22 cellular contexts compared by ENCODE assay signal in genomic region chr13:46602531-46602930, GRCh38. TPM values are rescaled to one million over a fixed set of nuclear protein-coding genes. Genes with fewer than 3 reads are reported as not detected.
DNase-seq lines count a peak whose midpoint lies in the region; ATAC-seq, FAIRE-seq and TF ChIP-seq lines count a peak whose summit lies in the region.
"Had no signal": no experiment of that assay in that cellular context is flagged by ENCODE, and none has a peak within 500 bp of the region (broad histone marks: within the 10 kb centered on the region; RNA-seq: fewer than 3 reads in every experiment).

No MANE protein-coding gene starts in this region.

- H3K79me2 ChIP-seq in HepG2 (ENCODE audit: insufficient read depth, low read length) (peaks cover 43% of the 10 kb centered on the region), HCT116 (ENCODE audit: insufficient read depth, low read length) (peaks cover 64% of the 10 kb centered on the region)

- no peak for DNase-seq in HepG2 (ENCODE audit: low spot score)
- DNase-seq in HCT116 (ENCODE audit: low read depth, low spot score), result no peak
- no peak for DNase-seq in right lobe of liver
- DNase-seq in HuH-7 (ENCODE audit: low spot score), result no peak
- no peak for DNase-seq in colonic mucosa
- no peak for DNase-seq in activated naive CD8-positive, alpha-beta T cell treated with anti-CD3 and anti-CD28 coated beads, Interleukin-2, amount 50 U/mL, for 24 hours
- DNase-seq: CD4-positive, alpha-beta memory T cell; DMS153; MM.1S; NCI-H1048; NCI-H1417 treated with DMSO at 0.1 percent for 48 hours; NCI-H187; NCI-H2107; NCI-H446 treated with DMSO at 0.1 percent for 48 hours; NCI-H526 treated with DMSO at 0.1 percent for 48 hours; Right ventricle myocardium superior had no signal

- in situ Hi-C loops in HepG2 (cut with HindIII; ENCODE audit: extremely low pct_ligation_motif_present, low pct_unique_long_range_greater_than_20kb), result no loop called here

- peaks cover 10 to 59% (median 34%) of the 10 kb centered on the region in 4 donors for H3K4me1 ChIP-seq in liver (ENCODE audit: control insufficient read depth in 4 of 4, insufficient read depth in 4 of 4, low read length in 3 of 4)
- H3K4me1 ChIP-seq in HepG2 (ENCODE audit: insufficient read depth, low read length), result peaks cover 77% of the 10 kb centered on the region
- peaks cover 62 to 77% of the 10 kb centered on the region in 2 experiments for H3K4me1 ChIP-seq in HCT116 (ENCODE audit: control insufficient read depth in 1 of 2, insufficient read depth in 2 of 2, low read length in 2 of 2)
- peaks cover 0 to 74% (median 17%) of the 10 kb centered on the region in 4 donors for H3K4me1 ChIP-seq in right lobe of liver
- H3K4me1 ChIP-seq in colonic mucosa, result peaks cover 13% of the 10 kb centered on the region

- H3K4me1 Mint-ChIP-seq in activated naive CD8-positive, alpha-beta T cell treated with anti-CD3 and anti-CD28 coated beads, Interleukin-2, amount 50 U/mL, for 24 hours, result peaks cover 85% of the 10 kb centered on the region

- H3K9me2 ChIP-seq in HCT116 (ENCODE audit: insufficient read depth), result no peaks in the 10 kb centered on the region

- no peak for ATAC-seq in HepG2
- no peak for ATAC-seq in HCT116
- ATAC-seq in right lobe of liver, result peak in 3 of 4 donors; percentile 7 to 46 (median 30)
- ATAC-seq in activated naive CD8-positive, alpha-beta T cell treated with anti-CD3 and anti-CD28 coated beads, Interleukin-2, amount 50 U/mL, for 24 hours, result no peak
- ATAC-seq: PC-3 had no signal

- no peak overlapping the region for H3K27ac Mint-ChIP-seq in activated naive CD8-positive, alpha-beta T cell treated with anti-CD3 and anti-CD28 coated beads, Interleukin-2, amount 50 U/mL, for 24 hours

- BruUV-seq in HepG2 (replicated peaks; lab: Mats Ljungman, UMichigan) (no TSS peak), HCT116 (replicated peaks; lab: Mats Ljungman, UMichigan) (no TSS peak)

- no peak for TF ChIP-seq POLR2A in HepG2 (IDR thresholded peaks at IDR 0.05; ENCODE audit: insufficient read depth in 1 of 2, low read depth in 2 of 2, low read length in 2 of 2)
- no peak for TF ChIP-seq POLR2A in HCT116 (IDR thresholded peaks at IDR 0.05; ENCODE audit: borderline replicate concordance, extremely low read depth, insufficient read depth, insufficient read length)
- no peak for TF ChIP-seq POLR2A in right lobe of liver (IDR thresholded peaks at IDR 0.05)

- H3K9ac ChIP-seq in liver (ENCODE audit: low read depth in 1 of 2, low read length in 2 of 2) (no peak overlapping the region), HepG2 (ENCODE audit: insufficient read depth, low read depth, low read length) (no peak overlapping the region), HCT116 (ENCODE audit: low read length) (no peak overlapping the region), colonic mucosa (ENCODE audit: low read depth in 2 of 2, low read length in 2 of 2) (no peak overlapping the region)

- RAD21 ChIA-PET in HCT116 (lab: Charles Lee; ENCODE audit: low non-redundant PET in 1 of 2, low total read pairs in 2 of 2, uncharacterized antibody in 2 of 2, unreplicated experiment in 2 of 2), result no interaction called here

- H3K9me3 ChIP-seq in liver (ENCODE audit: control insufficient read depth in 4 of 4, low read length in 3 of 4), result no peaks in the 10 kb centered on the region
- H3K9me3 ChIP-seq in HepG2 (ENCODE audit: low read length), result no peaks in the 10 kb centered on the region
- H3K9me3 ChIP-seq in HCT116 (ENCODE audit: control insufficient read depth in 1 of 2, insufficient read depth in 1 of 2, low read depth in 1 of 2, low read length in 2 of 2), result no peaks in the 10 kb centered on the region
- no peaks in the 10 kb centered on the region for H3K9me3 ChIP-seq in right lobe of liver
- no peaks in the 10 kb centered on the region for H3K9me3 ChIP-seq in colonic mucosa

- CTCF ChIA-PET in HepG2 (lab: Yijun Ruan, JAX; ENCODE audit: low intra/inter-chr PET ratio, low total read pairs) (interaction anchor here (1.3 kb wide), 1 partner anchor 118 kb away, joined by 5 read pairs; no protein-coding TSS in a partner anchor), HCT116 (lab: Charles Lee) (interaction anchor here (0.6 to 2.2 kb wide), 4 partner anchors 9 to 119 kb away, joined by 3 to 7 read pairs (median 4); no protein-coding TSS in a partner anchor)

- no peaks in the 10 kb centered on the region for H3K27me3 Mint-ChIP-seq in activated naive CD8-positive, alpha-beta T cell treated with anti-CD3 and anti-CD28 coated beads, Interleukin-2, amount 50 U/mL, for 24 hours
- H3K27me3 Mint-ChIP-seq: CD4-positive, alpha-beta memory T cell had no signal

- H2AFZ ChIP-seq in HepG2 (ENCODE audit: low read length) (no peak overlapping the region), HCT116 (ENCODE audit: low read depth, low read length, poor library complexity, severe bottlenecking) (no peak overlapping the region)

- H3K4me3 ChIP-seq in liver (ENCODE audit: low read depth in 1 of 3, low read length in 3 of 3) (no peak overlapping the region), HepG2 (replicated peaks in 1 of 3; ENCODE audit: insufficient read depth in 1 of 3, low read depth in 2 of 3, low read length in 3 of 3) (no peak overlapping the region), HCT116 (replicated peaks in 1 of 2; ENCODE audit: low read depth in 1 of 2, low read length in 2 of 2) (no peak overlapping the region), right lobe of liver (no peak overlapping the region), colonic mucosa (no peak overlapping the region)

- H3K27ac ChIP-seq in liver (ENCODE audit: low read depth in 1 of 2, low read length in 2 of 2), result peak overlapping the region in 1 of 2 donors; percentile 90
- no peak overlapping the region for H3K27ac ChIP-seq in HepG2 (ENCODE audit: extremely low read length, insufficient read depth, low read length)
- H3K27ac ChIP-seq in HCT116 (ENCODE audit: low read depth, low read length), result no peak overlapping the region
- peak overlapping the region in 1 of 3 donors; percentile 52 for H3K27ac ChIP-seq in right lobe of liver
- no peak overlapping the region for H3K27ac ChIP-seq in colonic mucosa

- H3K4me3 Mint-ChIP-seq in activated naive CD8-positive, alpha-beta T cell treated with anti-CD3 and anti-CD28 coated beads, Interleukin-2, amount 50 U/mL, for 24 hours, result no peak overlapping the region

- H3K4me2 ChIP-seq in HepG2 (ENCODE audit: low read depth, low read length), result no peak overlapping the region
- peak overlapping the region; percentile 70 for H3K4me2 ChIP-seq in HCT116 (ENCODE audit: low read length)

- TF ChIP-seq RAD21 in liver (IDR thresholded peaks at IDR 0.05) (no peak), HepG2 (CRISPR knock-in tag; IDR thresholded peaks at IDR 0.05) (no peak), HCT116 (IDR thresholded peaks at IDR 0.05; ENCODE audit: low read depth) (no peak)

- no peaks in the 10 kb centered on the region for H3K36me3 ChIP-seq in liver (ENCODE audit: control insufficient read depth in 4 of 4, insufficient read depth in 3 of 4, low read depth in 1 of 4, low read length in 3 of 4)
- H3K36me3 ChIP-seq in HepG2 (replicated peaks in 1 of 2; ENCODE audit: control insufficient read depth in 1 of 2, insufficient read depth in 2 of 2, low read length in 2 of 2), result no peaks in the 10 kb centered on the region
- H3K36me3 ChIP-seq in HCT116 (ENCODE audit: control insufficient read depth in 1 of 2, insufficient read depth in 2 of 2, low read length in 2 of 2), result no peaks in the 10 kb centered on the region
- H3K36me3 ChIP-seq in right lobe of liver, result no peaks in the 10 kb centered on the region
- H3K36me3 ChIP-seq in colonic mucosa, result no peaks in the 10 kb centered on the region

- intact Hi-C loops in HepG2 (cut with micrococcal nuclease; ENCODE audit: unreplicated experiment) (no loop called here), HCT116 (cut with micrococcal nuclease) (loop anchor here (5.0 kb wide), 2 partner anchors 50 to 115 kb away; partner anchors contain the start of gene LRCH1), right lobe of liver (cut with DNase I) (no loop called here), colonic mucosa (cut with DNase I) (no loop called here)

- H3K9me3 Mint-ChIP-seq in activated naive CD8-positive, alpha-beta T cell treated with anti-CD3 and anti-CD28 coated beads, Interleukin-2, amount 50 U/mL, for 24 hours, result no peaks in the 10 kb centered on the region

- WGBS in liver, result 65% methylated on average over 4 of the region's 4 CpGs
- 93% methylated on average over 4 of the region's 4 CpGs for WGBS in HepG2 (ENCODE audit: low lambda C conversion rate)
- WGBS in right lobe of liver (ENCODE audit: insufficient coverage, low coverage, low lambda C conversion rate, missing lambda C conversion rate), result 54% methylated on average over 4 of the region's 4 CpGs

- FAIRE-seq in HepG2 (lab: Jason Lieb, UNC), result no peak
- FAIRE-seq: A204.1, G401.6, H1, HTR-8/SVneo had no signal

- no peaks in the 10 kb centered on the region for H4K20me1 ChIP-seq in HepG2 (ENCODE audit: insufficient read depth, low read length)
- no peaks in the 10 kb centered on the region for H4K20me1 ChIP-seq in HCT116 (ENCODE audit: insufficient read depth)

- POLR2A ChIA-PET in HepG2 (lab: Yijun Ruan, JAX) (no interaction called here), HCT116 (lab: Charles Lee) (no interaction called here)

- H3K36me3 Mint-ChIP-seq in activated naive CD8-positive, alpha-beta T cell treated with anti-CD3 and anti-CD28 coated beads, Interleukin-2, amount 50 U/mL, for 24 hours (ENCODE audit: low read depth), result no peaks in the 10 kb centered on the region
- H3K36me3 Mint-ChIP-seq: CD4-positive, alpha-beta memory T cell had no signal

- TF ChIP-seq EP300 in HepG2 (IDR thresholded peaks at IDR 0.05; ENCODE audit: low read depth in 2 of 2, low read length in 2 of 2) (no peak), HepG2 (CRISPR knock-in tag; IDR thresholded peaks at IDR 0.05; ENCODE audit: borderline replicate concordance) (no peak)

- TF ChIP-seq CTCF in liver (IDR thresholded peaks at IDR 0.05; ENCODE audit: low read depth, low read length, missing input control) (no peak), HepG2 (CRISPR knock-in tag; IDR thresholded peaks at IDR 0.05) (no peak), HCT116 (IDR thresholded peaks at IDR 0.05 in 2 of 3, conservative IDR thresholded peaks at IDR 0.05 in 1 of 3; ENCODE audit: borderline replicate concordance in 1 of 3, insufficient read depth in 1 of 3, low read depth in 2 of 3, low read length in 2 of 3) (no peak), right lobe of liver (IDR thresholded peaks at IDR 0.05) (no peak), colonic mucosa (IDR thresholded peaks at IDR 0.05) (no peak)

- H3K27me3 ChIP-seq in liver (ENCODE audit: control insufficient read depth in 4 of 4, insufficient read depth in 4 of 4, low read length in 3 of 4) (no peaks in the 10 kb centered on the region), HepG2 (ENCODE audit: control insufficient read depth in 1 of 2, insufficient read depth in 2 of 2, low read length in 2 of 2) (no peaks in the 10 kb centered on the region), HCT116 (ENCODE audit: insufficient read depth, low read length) (no peaks in the 10 kb centered on the region), right lobe of liver (no peaks in the 10 kb centered on the region), colonic mucosa (no peaks in the 10 kb centered on the region)

RNA-seq across cellular contexts. Expression of gene LRCH1, which starts 49.6 kb away (rescaled TPM):
- total RNA-seq in liver, result 1 to 10 TPM; 4.2 to 6.6 TPM
- 1 to 10 TPM; 2.6 TPM for polyA plus RNA-seq in liver
- 4.1 and 6.6 TPM in 2 replicates for total RNA-seq in HepG2 (2016; rRNA removed; fragmentation: Illumina TruSeq; extraction: Trizol)
- 2.2 and 2.4 TPM in 2 replicates for total RNA-seq in HepG2 (2016; cell fraction: cytosol; rRNA removed; fragmentation: Illumina TruSeq; extraction: Trizol; ENCODE audit: low read depth)
- total RNA-seq in HepG2 (2016; cell fraction: insoluble cytoplasmic fraction; rRNA removed; fragmentation: Illumina TruSeq; extraction: Trizol), result 4.2 and 6.0 TPM in 2 replicates
- 3.5 and 3.9 TPM in 2 replicates for total RNA-seq in HepG2 (2016; cell fraction: membrane; rRNA removed; fragmentation: Illumina TruSeq; extraction: Trizol)
- total RNA-seq in HepG2 (2016; cell fraction: nucleus; rRNA removed; fragmentation: Illumina TruSeq; extraction: Trizol), result 10.2 and 12.6 TPM in 2 replicates
- 9.2 and 12.6 TPM in 2 replicates for polyA plus RNA-seq in HepG2 (2011; rRNA removed)
- 4.7 and 5.6 TPM in 2 replicates for polyA plus RNA-seq in HepG2 (2011; cell fraction: cytosol; rRNA removed)
- polyA plus RNA-seq in HepG2 (2011; cell fraction: nucleus; rRNA removed), result 9.3 and 10.3 TPM in 2 replicates
- 7.8 and 9.2 TPM in 2 replicates for polyA plus RNA-seq in HepG2 (2012)
- 0.29 and 0.41 TPM in 2 replicates for polyA plus RNA-seq in HepG2 (2016; cell fraction: cytosol; fragmentation: Illumina TruSeq; extraction: Trizol; ENCODE audit: low read depth)
- polyA plus RNA-seq in HepG2 (2016; cell fraction: insoluble cytoplasmic fraction; fragmentation: Illumina TruSeq; extraction: Trizol; ENCODE audit: low read depth), result 6.5 and 7.8 TPM in 2 replicates
- 1.3 and 1.7 TPM in 2 replicates for polyA plus RNA-seq in HepG2 (2016; cell fraction: membrane; fragmentation: Illumina TruSeq; extraction: Trizol; ENCODE audit: low read depth)
- 9.3 TPM in 2 replicates for polyA plus RNA-seq in HepG2 (2016; cell fraction: nucleus; fragmentation: Illumina TruSeq; extraction: Trizol; ENCODE audit: insufficient read depth, low read depth)
- polyA minus RNA-seq in HepG2 (2011; rRNA and poly(A)+ RNA removed; ENCODE audit: low replicate concordance), result 10.6 and 13.7 TPM in 2 replicates
- polyA minus RNA-seq in HepG2 (2011; cell fraction: cytosol; rRNA and poly(A)+ RNA removed), result 8.0 and 9.5 TPM in 2 replicates
- 54.5 and 56.4 TPM in 2 replicates for polyA minus RNA-seq in HepG2 (2011; cell fraction: nucleus; rRNA and poly(A)+ RNA removed)
- 15.6 TPM for total RNA-seq in HCT116 (2021; ENCODE audit: unreplicated experiment)
- 6.1 and 6.9 TPM in 2 replicates for polyA plus RNA-seq in HCT116 (2012)
- total RNA-seq in right lobe of liver, result 1 to 10 TPM; 5.4 to 9.6 (median 7.7) TPM
- total RNA-seq in colonic mucosa, result 10 to 100 TPM; 12.8 to 19.6 TPM

Comparison
In these comparisons a context has a peak if more than half of its experiments do, and no peak if none do; other contexts are left out.
1. ATAC-seq: peak in right lobe of liver (3 of 4); none in HepG2 (single experiment), HCT116 (single experiment) and activated naive CD8-positive, alpha-beta T cell treated with anti-CD3 and anti-CD28 coated beads, Interleukin-2, amount 50 U/mL, for 24 hours (single experiment).